Comparison of ENCODE assay signal across 8 cellular contexts in genomic region chr11:125496465-125496817, GRCh38. TPM values are rescaled to one million over a fixed set of nuclear protein-coding genes. Genes with fewer than 3 reads are reported as not detected.
DNase-seq lines count a peak whose midpoint lies in the region; ATAC-seq lines count a peak whose summit lies in the region.

No MANE protein-coding gene starts in this region.

- ATAC-seq in HG03378 (IDR thresholded peaks at IDR 0.05; ENCODE audit: unreplicated experiment) (no peak), GM19351 (IDR thresholded peaks at IDR 0.05; ENCODE audit: unreplicated experiment) (no peak)

- H3K4me1 ChIP-seq in iPS-15b (ENCODE audit: control insufficient read depth, insufficient read depth, low read length) (peaks cover 7% of the 10 kb centered on the region), skeletal muscle satellite cell (ENCODE audit: control insufficient read depth, insufficient read depth, low read length) (peaks cover 11% of the 10 kb centered on the region)

- H3K9ac ChIP-seq in iPS-15b (ENCODE audit: low read depth, low read length) (no peak overlapping the region), skeletal muscle satellite cell (ENCODE audit: low read depth, low read length) (peak overlapping the region; percentile 68)

- H3K4me3 ChIP-seq in H7 (ENCODE audit: insufficient read depth, low read depth, low read length): peak overlapping the region; percentile 72
- H3K4me3 ChIP-seq in iPS-15b (ENCODE audit: low read depth, low read length): peak overlapping the region; percentile 76
- H3K4me3 ChIP-seq in skeletal muscle satellite cell (ENCODE audit: low read length): peak overlapping the region; percentile 82

- H3K9me3 Mint-ChIP-seq in activated naive CD8-positive, alpha-beta T cell treated with anti-CD3 and anti-CD28 coated beads for 36 hours: no peaks in the 10 kb centered on the region

- H3K9me3 ChIP-seq in iPS-15b (ENCODE audit: control insufficient read depth, insufficient read depth, low read length) (no peaks in the 10 kb centered on the region), skeletal muscle satellite cell (replicated peaks; ENCODE audit: low read length) (no peaks in the 10 kb centered on the region)

- H3K36me3 Mint-ChIP-seq in activated naive CD8-positive, alpha-beta T cell treated with anti-CD3 and anti-CD28 coated beads for 36 hours: no peaks in the 10 kb centered on the region

- peaks cover 20% of the 10 kb centered on the region for H3K4me1 Mint-ChIP-seq in activated naive CD8-positive, alpha-beta T cell treated with anti-CD3 and anti-CD28 coated beads for 36 hours

- peak overlapping the region; percentile 95 for H3K4me2 ChIP-seq in skeletal muscle satellite cell (ENCODE audit: low read length)

- DNase-seq in H7 (peak; percentile 52), D341Med (ENCODE audit: low spot score) (no peak), HuH-7 (ENCODE audit: low spot score) (no peak)
- DNase-seq in activated naive CD8-positive, alpha-beta T cell treated with anti-CD3 and anti-CD28 coated beads for 36 hours: no peak

- peaks cover 50% of the 10 kb centered on the region for H3K27me3 Mint-ChIP-seq in activated naive CD8-positive, alpha-beta T cell treated with anti-CD3 and anti-CD28 coated beads for 36 hours

- H3K36me3 ChIP-seq in H7 (replicated peaks; ENCODE audit: control insufficient read depth, insufficient read depth, low read length) (no peaks in the 10 kb centered on the region), iPS-15b (ENCODE audit: control insufficient read depth, insufficient read depth, low read length) (no peaks in the 10 kb centered on the region), skeletal muscle satellite cell (ENCODE audit: insufficient read depth, low read length) (no peaks in the 10 kb centered on the region)

- no peak overlapping the region for H3K27ac Mint-ChIP-seq in activated naive CD8-positive, alpha-beta T cell treated with anti-CD3 and anti-CD28 coated beads for 36 hours

- H3K27me3 ChIP-seq in H7 (ENCODE audit: control insufficient read depth, insufficient read depth, low read length): peaks cover 25% of the 10 kb centered on the region
- H3K27me3 ChIP-seq in iPS-15b (ENCODE audit: control insufficient read depth, insufficient read depth, low read length): peaks cover 14% of the 10 kb centered on the region
- H3K27me3 ChIP-seq in skeletal muscle satellite cell (ENCODE audit: control insufficient read depth, insufficient read depth, low read length): peaks cover 19% of the 10 kb centered on the region

- peak overlapping the region; percentile 73 for H3K4me3 Mint-ChIP-seq in activated naive CD8-positive, alpha-beta T cell treated with anti-CD3 and anti-CD28 coated beads for 36 hours

RNA-seq across cellular contexts. Expression of gene FEZ1, which starts 0.4 kb away (rescaled TPM):
- 93.8 and 98.9 TPM in 2 replicates for total RNA-seq in H7 (2014; rRNA removed; shearing (Covaris generic))
- total RNA-seq in activated naive CD8-positive, alpha-beta T cell treated with anti-CD3 and anti-CD28 coated beads for 36 hours: 1 to 10 TPM; 3.0 to 4.7 TPM
- total RNA-seq in skeletal muscle satellite cell (2012; rRNA removed): 35.0 and 43.2 TPM in 2 replicates

Comparison
In these comparisons a context has a peak if more than half of its experiments do, and no peak if none do; other contexts are left out.
1. RNA of gene FEZ1, which starts 0.4 kb away (total RNA-seq): 93.8 to 98.9 TPM in H7; 3.0 to 4.7 TPM in activated naive CD8-positive, alpha-beta T cell treated with anti-CD3 and anti-CD28 coated beads for 36 hours; every median in the first group is over 10 times any median in the second.
2. Peak in every context shown above with its lines, with median percentiles within 50 percentile points of each other: H3K4me3 ChIP-seq.